Comparison of ENCODE assay signal across 25 cellular contexts in the genomic region with DNA sequence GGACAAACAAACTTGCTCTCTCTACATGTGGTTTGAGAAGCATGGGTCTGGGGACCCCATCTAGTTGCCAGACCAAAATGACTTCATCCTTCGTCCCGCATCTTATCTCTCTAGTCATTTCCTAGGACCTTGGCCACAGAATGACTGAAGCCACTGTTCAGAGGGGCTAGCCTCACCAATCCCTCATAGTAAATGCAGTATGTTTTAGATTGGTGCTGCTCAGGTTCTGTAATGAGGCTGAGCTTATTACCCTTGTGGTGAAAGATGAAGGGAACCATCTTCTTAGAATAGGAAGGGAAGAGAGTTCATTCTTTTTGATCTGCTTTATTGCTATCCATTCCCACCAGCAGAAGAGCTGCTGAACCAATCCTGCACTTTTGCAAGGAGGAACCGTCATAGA.
"Had no signal": no experiment of that assay in that cellular context is flagged by ENCODE, and none has a peak within 500 bp of the region (broad histone marks: within the 10 kb centered on the region; RNA-seq: fewer than 3 reads in every experiment).

No MANE protein-coding gene starts in this region.

- H3K4me3 ChIP-seq: dorsolateral prefrontal cortex, gastrocnemius medialis, lower lobe of right lung, prostate gland, right atrium auricular region, testis, tibial artery had no signal

- H3K9me3 ChIP-seq: gastrocnemius medialis, lower lobe of right lung, prostate gland, right atrium auricular region, testis, tibial artery had no signal

- H3K27ac Mint-ChIP-seq: endodermal cell; naive thymus-derived CD8-positive, alpha-beta T cell; nephron progenitor cell; stimulated activated memory B cell treated with anti-CD40 and anti-IgM and Interleukin-4, amounts not matched to agents 10 μg/mL and 1 μg/mL and 100 μg/mL, for 72 hours; type B pancreatic cell had no signal

- H3K27me3 ChIP-seq: right atrium auricular region, testis, tibial artery had no signal

- H3K36me3 Mint-ChIP-seq: naive thymus-derived CD8-positive, alpha-beta T cell; stimulated activated memory B cell treated with anti-CD40 and anti-IgM and Interleukin-4, amounts not matched to agents 10 μg/mL and 1 μg/mL and 100 μg/mL, for 72 hours; type B pancreatic cell had no signal

- H3K4me3 Mint-ChIP-seq: endodermal cell; naive thymus-derived CD8-positive, alpha-beta T cell; nephron progenitor cell; stimulated activated memory B cell treated with anti-CD40 and anti-IgM and Interleukin-4, amounts not matched to agents 10 μg/mL and 1 μg/mL and 100 μg/mL, for 72 hours; type B pancreatic cell had no signal

- H3K27ac ChIP-seq: dorsolateral prefrontal cortex, epithelial cell of prostate, gastrocnemius medialis, lower lobe of right lung, prostate gland, right atrium auricular region, testis, tibial artery had no signal

- DNase-seq: dorsolateral prefrontal cortex; effector CD4-positive, alpha-beta T cell; endodermal cell; foreskin fibroblast; gastrocnemius medialis; head of caudate nucleus; left ventricle myocardium superior; lower lobe of right lung; naive thymus-derived CD8-positive, alpha-beta T cell; nephron progenitor cell; nucleus accumbens; stimulated activated CD4-positive, alpha-beta T cell treated with anti-CD3 and anti-CD28 coated beads, Interleukin-2, amount 100 ng/mL, for 24 hours; stimulated activated CD4-positive, alpha-beta T cell treated with anti-CD3 and anti-CD28 coated beads, Interleukin-4, amount 100 ng/mL, for 24 hours; stimulated activated naive CD8-positive, alpha-beta T cell treated with anti-CD3 and anti-CD28 coated beads, Interleukin-15, Interleukin-2, amounts not matched to agents 100 U/mL and 50 U/mL, for 24 hours; substantia nigra; testis; tibial artery had no signal

- H3K9me3 Mint-ChIP-seq: endodermal cell; naive thymus-derived CD8-positive, alpha-beta T cell; stimulated activated memory B cell treated with anti-CD40 and anti-IgM and Interleukin-4, amounts not matched to agents 10 μg/mL and 1 μg/mL and 100 μg/mL, for 72 hours; type B pancreatic cell had no signal

- H3K4me1 ChIP-seq: prostate gland, right atrium auricular region, testis had no signal

- H3K4me1 Mint-ChIP-seq: endodermal cell had no signal

- FAIRE-seq: keratinocyte had no signal

- H3K36me3 ChIP-seq: gastrocnemius medialis, lower lobe of right lung, prostate gland, right atrium auricular region, tibial artery had no signal

- H3K27me3 Mint-ChIP-seq: stimulated activated memory B cell treated with anti-CD40 and anti-IgM and Interleukin-4, amounts not matched to agents 10 μg/mL and 1 μg/mL and 100 μg/mL, for 72 hours had no signal

- ATAC-seq: esophagus mucosa; gastrocnemius medialis; left ventricle myocardium superior; lower lobe of right lung; naive thymus-derived CD8-positive, alpha-beta T cell; sciatic nerve; stimulated activated memory B cell treated with anti-CD40 and anti-IgM and Interleukin-4, amounts not matched to agents 10 μg/mL and 1 μg/mL and 100 μg/mL, for 72 hours; stimulated activated naive CD8-positive, alpha-beta T cell treated with anti-CD3 and anti-CD28 coated beads, Interleukin-15, Interleukin-2, amounts not matched to agents 100 U/mL and 50 U/mL, for 24 hours had no signal
